Comparison of ENCODE assay signal across 27 cellular contexts in the genomic region with DNA sequence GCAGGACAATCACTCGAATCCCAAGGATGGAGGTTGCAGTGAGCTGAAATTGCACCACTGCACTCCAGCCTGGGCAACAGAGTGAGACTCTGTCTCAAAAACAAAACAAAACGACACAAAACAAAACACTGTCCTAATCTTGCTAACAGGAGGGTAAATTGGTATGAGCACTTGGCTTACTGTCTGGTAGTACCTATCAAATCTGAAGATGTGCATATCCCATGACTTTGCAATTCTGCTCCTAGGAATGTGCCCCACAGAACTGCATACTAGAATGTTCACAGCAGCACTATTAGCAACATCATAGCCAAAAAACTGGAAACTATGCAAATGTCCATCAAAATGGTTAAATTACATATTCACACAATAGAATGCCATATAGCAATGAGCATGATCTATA.
"Had no signal": no experiment of that assay in that cellular context is flagged by ENCODE, and none has a peak within 500 bp of the region (broad histone marks: within the 10 kb centered on the region; RNA-seq: fewer than 3 reads in every experiment).

No MANE protein-coding gene starts in this region.

- H3K27me3 ChIP-seq: hepatocyte, neural progenitor cell, neutrophil, pancreas, sigmoid colon, spleen, tibial nerve, vagina had no signal

- H3K4me1 Mint-ChIP-seq: mesothelial cell of epicardium; naive B cell; natural killer cell; nephron progenitor cell; neural progenitor cell; stimulated activated effector memory CD8-positive, alpha-beta T cell treated with anti-CD3 and anti-CD28 coated beads, Interleukin-12 subunit alpha, Interleukin-12 subunit beta, amount 100 ng/mL, for 72 hours; stimulated activated naive CD8-positive, alpha-beta T cell treated with anti-CD3 and anti-CD28 coated beads, Interleukin-15, amount 100 ng/mL, for 72 hours had no signal

- H3K9me3 ChIP-seq: neutrophil, pancreas, prostate gland, sigmoid colon, spleen, tibial nerve, vagina had no signal

- H3K36me3 Mint-ChIP-seq: natural killer cell; stimulated activated effector memory CD8-positive, alpha-beta T cell treated with anti-CD3 and anti-CD28 coated beads, Interleukin-12 subunit alpha, Interleukin-12 subunit beta, amount 100 ng/mL, for 72 hours had no signal

- H3K27ac Mint-ChIP-seq: mesothelial cell of epicardium; natural killer cell; nephron progenitor cell; neural progenitor cell; stimulated activated effector memory CD8-positive, alpha-beta T cell treated with anti-CD3 and anti-CD28 coated beads, Interleukin-12 subunit alpha, Interleukin-12 subunit beta, amount 100 ng/mL, for 72 hours; type B pancreatic cell had no signal

- H3K4me3 Mint-ChIP-seq: mesothelial cell of epicardium; naive B cell; natural killer cell; nephron progenitor cell; neural progenitor cell; stimulated activated effector memory CD8-positive, alpha-beta T cell treated with anti-CD3 and anti-CD28 coated beads, Interleukin-12 subunit alpha, Interleukin-12 subunit beta, amount 100 ng/mL, for 72 hours; stimulated activated naive CD8-positive, alpha-beta T cell treated with anti-CD3 and anti-CD28 coated beads, Interleukin-15, amount 100 ng/mL, for 72 hours; type B pancreatic cell had no signal

- H3K4me1 ChIP-seq: neural progenitor cell, pancreas, prostate gland, tibial nerve, vagina had no signal

- H3K4me2 ChIP-seq: hepatocyte, neural progenitor cell had no signal

- H3K27ac ChIP-seq: hepatocyte, left ventricle myocardium inferior, neural progenitor cell, neutrophil, pancreas, prostate gland, sigmoid colon, spleen, tibial nerve, vagina had no signal

- H2AFZ ChIP-seq: hepatocyte, neural progenitor cell had no signal

- ATAC-seq: natural killer cell; pancreas; right cardiac atrium; stimulated activated effector memory CD8-positive, alpha-beta T cell treated with anti-CD3 and anti-CD28 coated beads, Interleukin-12 subunit alpha, Interleukin-12 subunit beta, amount 100 ng/mL, for 72 hours; stimulated activated naive CD8-positive, alpha-beta T cell treated with anti-CD3 and anti-CD28 coated beads, Interleukin-15, amount 100 ng/mL, for 72 hours had no signal

- H3K4me3 ChIP-seq: hepatocyte, left ventricle myocardium inferior, lung, neural progenitor cell, pancreas, prostate gland, sigmoid colon, spleen, tibial nerve, vagina had no signal

- DNase-seq: islet precursor cell; left ventricle myocardium inferior; mesendoderm; naive B cell; natural killer cell; nephron progenitor cell; occipital lobe; pancreas; retina; right cardiac atrium; small intestine; stimulated activated CD4-positive, alpha-beta T cell treated with anti-CD3 and anti-CD28 coated beads, Interleukin-4, amount 100 ng/mL, for 24 hours; stimulated activated naive CD4-positive, alpha-beta T cell treated with Interleukin-2 at 50 U/mL for 16 hours; stimulated activated naive CD8-positive, alpha-beta T cell treated with anti-CD3 and anti-CD28 coated beads, Interleukin-15, amount 100 ng/mL, for 72 hours; substantia nigra had no signal

- H3K79me2 ChIP-seq: hepatocyte had no signal

- FAIRE-seq: pancreas, small intestine had no signal

- H3K9ac ChIP-seq: neural progenitor cell had no signal

- H3K27me3 Mint-ChIP-seq: naive B cell; stimulated activated naive CD8-positive, alpha-beta T cell treated with anti-CD3 and anti-CD28 coated beads, Interleukin-15, amount 100 ng/mL, for 72 hours; type B pancreatic cell had no signal

- H3K9me3 Mint-ChIP-seq: naive B cell; natural killer cell; stimulated activated effector memory CD8-positive, alpha-beta T cell treated with anti-CD3 and anti-CD28 coated beads, Interleukin-12 subunit alpha, Interleukin-12 subunit beta, amount 100 ng/mL, for 72 hours; stimulated activated naive CD8-positive, alpha-beta T cell treated with anti-CD3 and anti-CD28 coated beads, Interleukin-15, amount 100 ng/mL, for 72 hours; type B pancreatic cell had no signal
